7 cellular contexts compared by ENCODE assay signal in the genomic region with DNA sequence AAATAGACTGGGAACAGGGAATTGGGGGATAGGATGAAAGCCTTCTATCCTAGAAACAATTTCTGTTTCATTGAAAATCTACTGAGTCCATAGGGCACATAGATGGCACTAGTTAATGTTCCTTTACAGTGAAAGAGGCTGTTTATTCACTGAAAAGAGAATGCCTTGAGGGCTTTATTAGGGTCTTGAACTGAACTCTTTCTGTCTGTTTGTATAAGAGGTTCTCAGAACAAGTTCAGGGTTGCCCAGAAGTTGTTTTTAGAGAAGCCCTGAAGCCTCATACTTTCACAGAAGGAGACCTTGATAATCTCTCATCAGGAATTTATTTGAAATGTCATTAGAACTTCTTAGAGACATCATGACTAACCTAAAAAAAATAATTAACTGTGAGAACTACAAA. TPM values are rescaled to one million over a fixed set of nuclear protein-coding genes. Genes with fewer than 3 reads are reported as not detected.
"Had no signal": no experiment of that assay in that cellular context is flagged by ENCODE, and none has a peak within 500 bp of the region (broad histone marks: within the 10 kb centered on the region; RNA-seq: fewer than 3 reads in every experiment).

No MANE protein-coding gene starts in this region.

- H3K36me3 Mint-ChIP-seq: IgD-negative memory B cell had no signal

- DNase-seq: H9, HCEC 1CT, HFFc6, KBM-7 had no signal

- H3K4me3 Mint-ChIP-seq: GM23338, H9, HFFc6, IgD-negative memory B cell had no signal

- ATAC-seq: GM23338, HepG2 had no signal

- H3K27ac Mint-ChIP-seq: GM23338, H9, HFFc6, IgD-negative memory B cell had no signal

- H3K9me3 Mint-ChIP-seq: GM23338, H9, HFFc6 had no signal

- H3K4me1 Mint-ChIP-seq: GM23338, H9, IgD-negative memory B cell had no signal

RNA-seq across cellular contexts. Expression of a gene that starts 43.9 kb away (rescaled TPM):
- total RNA-seq: HepG2 had no signal
